ENCODE assay signal across 1 cellular context in genomic region chr1:150001415-150001814, GRCh38.
TF ChIP-seq lines count a peak whose summit lies in the region.

No MANE protein-coding gene starts in this region.

TF ChIP-seq in IMR-90, 13 proteins besides CTCF, POLR2A, EP300 and RAD21:
- no peak for TF ChIP-seq ELK1 (IDR thresholded peaks at IDR 0.05; ENCODE audit: borderline replicate concordance, low read depth, low read length)
- no peak for TF ChIP-seq CEBPB (IDR thresholded peaks at IDR 0.05; ENCODE audit: low read depth, low read length)
- no peak for TF ChIP-seq MAFK (IDR thresholded peaks at IDR 0.05; ENCODE audit: low read depth, low read length)
- no peak for TF ChIP-seq RFX5 (IDR thresholded peaks at IDR 0.05; ENCODE audit: low read depth, low read length)
- TF ChIP-seq BHLHE40 (IDR thresholded peaks at IDR 0.05; ENCODE audit: low read depth, low read length), result no peak
- TF ChIP-seq CHD1 (IDR thresholded peaks at IDR 0.05; ENCODE audit: low read depth, low read length), result no peak
- no peak for TF ChIP-seq NFE2L2 (IDR thresholded peaks at IDR 0.05; ENCODE audit: low read depth, low read length)
- no peak for TF ChIP-seq FOS (IDR thresholded peaks at IDR 0.05; ENCODE audit: low read depth, low read length)
- no peak for TF ChIP-seq SMC3 (IDR thresholded peaks at IDR 0.05; ENCODE audit: low read depth, low read length)
- TF ChIP-seq MXI1 (IDR thresholded peaks at IDR 0.05; ENCODE audit: borderline replicate concordance, low read depth, low read length), result no peak
- TF ChIP-seq RCOR1 (IDR thresholded peaks at IDR 0.05; ENCODE audit: insufficient replicate concordance, low read length), result no peak
- TF ChIP-seq MAZ (IDR thresholded peaks at IDR 0.05; ENCODE audit: borderline replicate concordance, low read depth, low read length), result no peak
- no peak for TF ChIP-seq USF2 (IDR thresholded peaks at IDR 0.05; ENCODE audit: low read depth, low read length)
